Comparison of ENCODE assay signal across 2 cellular contexts in genomic region chr16:68754117-68754792, GRCh38.
TF ChIP-seq lines count a peak whose summit lies in the region.

No MANE protein-coding gene starts in this region.

TF ChIP-seq in A549, 52 proteins besides CTCF, POLR2A, EP300 and RAD21 (continued from another document):
- TF ChIP-seq, protein P1, sequence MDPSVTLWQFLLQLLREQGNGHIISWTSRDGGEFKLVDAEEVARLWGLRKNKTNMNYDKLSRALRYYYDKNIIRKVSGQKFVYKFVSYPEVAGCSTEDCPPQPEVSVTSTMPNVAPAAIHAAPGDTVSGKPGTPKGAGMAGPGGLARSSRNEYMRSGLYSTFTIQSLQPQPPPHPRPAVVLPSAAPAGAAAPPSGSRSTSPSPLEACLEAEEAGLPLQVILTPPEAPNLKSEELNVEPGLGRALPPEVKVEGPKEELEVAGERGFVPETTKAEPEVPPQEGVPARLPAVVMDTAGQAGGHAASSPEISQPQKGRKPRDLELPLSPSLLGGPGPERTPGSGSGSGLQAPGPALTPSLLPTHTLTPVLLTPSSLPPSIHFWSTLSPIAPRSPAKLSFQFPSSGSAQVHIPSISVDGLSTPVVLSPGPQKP (IDR thresholded peaks at IDR 0.05; ENCODE audit: low read depth, low read length) = no peak
- no peak for TF ChIP-seq JUNB (IDR thresholded peaks at IDR 0.05)

TF ChIP-seq in SK-N-SH, 30 proteins besides CTCF, POLR2A, EP300 and RAD21 (continued from another document):
- TF ChIP-seq, protein P2, sequence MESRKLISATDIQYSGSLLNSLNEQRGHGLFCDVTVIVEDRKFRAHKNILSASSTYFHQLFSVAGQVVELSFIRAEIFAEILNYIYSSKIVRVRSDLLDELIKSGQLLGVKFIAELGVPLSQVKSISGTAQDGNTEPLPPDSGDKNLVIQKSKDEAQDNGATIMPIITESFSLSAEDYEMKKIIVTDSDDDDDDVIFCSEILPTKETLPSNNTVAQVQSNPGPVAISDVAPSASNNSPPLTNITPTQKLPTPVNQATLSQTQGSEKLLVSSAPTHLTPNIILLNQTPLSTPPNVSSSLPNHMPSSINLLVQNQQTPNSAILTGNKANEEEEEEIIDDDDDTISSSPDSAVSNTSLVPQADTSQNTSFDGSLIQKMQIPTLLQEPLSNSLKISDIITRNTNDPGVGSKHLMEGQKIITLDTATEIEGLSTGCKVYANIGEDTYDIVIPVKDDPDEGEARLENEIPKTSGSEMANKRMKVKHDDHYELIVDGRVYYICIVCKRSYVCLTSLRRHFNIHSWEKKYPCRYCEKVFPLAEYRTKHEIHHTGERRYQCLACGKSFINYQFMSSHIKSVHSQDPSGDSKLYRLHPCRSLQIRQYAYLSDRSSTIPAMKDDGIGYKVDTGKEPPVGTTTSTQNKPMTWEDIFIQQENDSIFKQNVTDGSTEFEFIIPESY (IDR thresholded peaks at IDR 0.05; ENCODE audit: borderline replicate concordance, low read depth) = no peak
- TF ChIP-seq GATA2 (CRISPR knock-in tag; IDR thresholded peaks at IDR 0.05) = no peak
